ENCODE assay signal across 26 cellular contexts in genomic region chr4:115596265-115597001, GRCh38.
"Had no signal": no experiment of that assay in that cellular context is flagged by ENCODE, and none has a peak within 500 bp of the region (broad histone marks: within the 10 kb centered on the region; RNA-seq: fewer than 3 reads in every experiment).

No MANE protein-coding gene starts in this region.

- H3K27me3 ChIP-seq: breast epithelium, dorsolateral prefrontal cortex, esophagus muscularis mucosa, gastrocnemius medialis, ovary, spleen, tibial artery had no signal

- DNase-seq: activated CD4-positive, alpha-beta memory T cell treated with anti-CD3 and anti-CD28 coated beads for 36 hours; activated CD4-positive, alpha-beta T cell treated with anti-CD3 and anti-CD28 coated beads for 48 hours; activated CD4-positive, CD25-positive, alpha-beta regulatory T cell; activated effector memory CD4-positive, alpha-beta T cell treated with Interleukin-2 at 50 U/mL for 16 hours; activated naive CD4-positive, alpha-beta T cell treated with anti-CD3 and anti-CD28 coated beads for 36 hours; activated naive CD8-positive, alpha-beta T cell treated with anti-CD3 and anti-CD28 coated beads, Interleukin-2, amount 10 ng/mL, durations not matched to agents 7 days and 5 days; activated T-cell treated with anti-CD3 and anti-CD28 coated beads, Interleukin-2, amount 50 U/mL, for 72 hours; amniotic stem cell; dorsolateral prefrontal cortex; effector memory CD8-positive, alpha-beta T cell; gastrocnemius medialis; head of caudate nucleus; hypothalamus; left ventricle myocardium superior; mammary epithelial cell; midbrain; ovary; stimulated activated CD4-positive, alpha-beta T cell treated with anti-CD3 and anti-CD28 coated beads, Interleukin-4, amount 100 ng/mL, for 1 hour; stimulated activated naive CD8-positive, alpha-beta T cell treated with anti-CD3 and anti-CD28 coated beads, Interleukin-15, Interleukin-2, amounts not matched to agents 100 U/mL and 50 U/mL, for 24 hours; substantia nigra; T1000; tibial artery had no signal

- H3K4me1 ChIP-seq: breast epithelium, esophagus muscularis mucosa, gastrocnemius medialis, prostate gland, spleen, tibial artery had no signal

- H3K9me3 ChIP-seq: breast epithelium, gastrocnemius medialis, ovary, prostate gland, tibial artery had no signal

- H3K36me3 ChIP-seq: breast epithelium, esophagus muscularis mucosa, gastrocnemius medialis, ovary, prostate gland, spleen, tibial artery had no signal

- H3K4me3 ChIP-seq: breast epithelium, dorsolateral prefrontal cortex, esophagus muscularis mucosa, gastrocnemius medialis, ovary, prostate gland, spleen, tibial artery had no signal

- H3K27ac ChIP-seq: breast epithelium, dorsolateral prefrontal cortex, esophagus muscularis mucosa, gastrocnemius medialis, ovary, prostate gland, spleen, tibial artery had no signal
